23 cellular contexts compared by ENCODE assay signal in the genomic region with DNA sequence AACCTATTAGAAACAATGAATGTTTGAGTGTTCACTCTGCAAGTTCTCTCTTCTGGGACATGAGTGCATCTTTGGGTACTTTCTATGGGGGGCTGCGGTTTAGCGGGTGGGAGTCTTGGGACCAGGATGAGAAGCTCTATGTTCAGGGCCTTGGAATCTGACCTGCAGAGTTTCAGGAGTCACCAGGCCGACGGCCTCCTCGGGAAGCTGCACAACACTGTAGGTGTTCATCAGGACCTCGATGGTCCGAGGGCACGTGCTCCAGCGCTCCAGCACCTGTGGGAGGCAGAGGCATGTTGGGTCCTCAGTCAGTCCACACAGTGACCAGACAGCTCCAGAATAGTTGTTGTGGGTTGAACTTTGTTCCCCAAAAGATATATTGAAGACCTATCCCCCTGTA. TPM values are rescaled to one million over a fixed set of nuclear protein-coding genes. Genes with fewer than 3 reads are reported as not detected.
"Had no signal": no experiment of that assay in that cellular context is flagged by ENCODE, and none has a peak within 500 bp of the region (broad histone marks: within the 10 kb centered on the region; RNA-seq: fewer than 3 reads in every experiment).

No MANE protein-coding gene starts in this region.

- H3K27ac Mint-ChIP-seq: activated CD4-positive, alpha-beta T cell treated with anti-CD3 and anti-CD28 coated beads, Interleukin-2, amount 10 ng/mL, durations not matched to agents 24 days and 14 days; activated naive CD8-positive, alpha-beta T cell treated with anti-CD3 and anti-CD28 coated beads, Interleukin-2, amount 10 ng/mL, durations not matched to agents 7 days and 5 days; activated T-helper 17 cell treated with anti-CD3 and anti-CD28 coated beads, Interleukin-2, amount 50 U/mL, for 72 hours; T-helper 1 cell treated with Interleukin-12 subunit alpha and Interleukin-12 subunit beta and Interleukin-4 antibody, amounts not matched to agents 30 μg/mL and 1 μg/mL, for 36 hours; WTC11 had no signal

- H3K9me3 ChIP-seq: adrenal gland had no signal

- FAIRE-seq: RCC 7860 had no signal

- H3K36me3 ChIP-seq: adrenal gland had no signal

- ATAC-seq: activated T-helper 17 cell treated with anti-CD3 and anti-CD28 coated beads, Interleukin-2, amount 50 U/mL, for 72 hours; PC-3 had no signal

- H3K36me3 Mint-ChIP-seq: activated naive CD8-positive, alpha-beta T cell treated with anti-CD3 and anti-CD28 coated beads, Interleukin-2, amount 10 ng/mL, durations not matched to agents 7 days and 5 days; WTC11 had no signal

- H3K27ac ChIP-seq: adrenal gland had no signal

- H3K4me3 ChIP-seq: adrenal gland had no signal

- H3K4me1 ChIP-seq: adrenal gland had no signal

- H3K9me3 Mint-ChIP-seq: activated CD4-positive, alpha-beta T cell treated with anti-CD3 and anti-CD28 coated beads, Interleukin-2, amount 10 ng/mL, durations not matched to agents 24 days and 14 days; activated naive CD8-positive, alpha-beta T cell treated with anti-CD3 and anti-CD28 coated beads, Interleukin-2, amount 10 ng/mL, durations not matched to agents 7 days and 5 days; activated T-helper 17 cell treated with anti-CD3 and anti-CD28 coated beads, Interleukin-2, amount 50 U/mL, for 72 hours; T-helper 1 cell treated with Interleukin-12 subunit alpha and Interleukin-12 subunit beta and Interleukin-4 antibody, amounts not matched to agents 30 μg/mL and 1 μg/mL, for 36 hours had no signal

- H3K4me3 Mint-ChIP-seq: activated CD4-positive, alpha-beta T cell treated with anti-CD3 and anti-CD28 coated beads, Interleukin-2, amount 10 ng/mL, durations not matched to agents 24 days and 14 days; activated naive CD8-positive, alpha-beta T cell treated with anti-CD3 and anti-CD28 coated beads, Interleukin-2, amount 10 ng/mL, durations not matched to agents 7 days and 5 days; activated T-helper 17 cell treated with anti-CD3 and anti-CD28 coated beads, Interleukin-2, amount 50 U/mL, for 72 hours; T-helper 1 cell treated with Interleukin-12 subunit alpha and Interleukin-12 subunit beta and Interleukin-4 antibody, amounts not matched to agents 30 μg/mL and 1 μg/mL, for 36 hours had no signal

- DNase-seq: activated CD4-positive, alpha-beta T cell treated with anti-CD3 and anti-CD28 coated beads for 1 hour; activated CD4-positive, alpha-beta T cell treated with anti-CD3 and anti-CD28 coated beads, Interleukin-2, amount 10 ng/mL, durations not matched to agents 24 days and 14 days; activated CD4-positive, alpha-beta T cell treated with anti-CD3 and anti-CD28 coated beads, Interleukin-2, amount 50 U/mL, for 48 hours; activated naive CD4-positive, alpha-beta T cell treated with anti-CD3 and anti-CD28 coated beads, Interleukin-2, amount 50 U/mL, for 16 hours; activated naive CD8-positive, alpha-beta T cell treated with anti-CD3 and anti-CD28 coated beads, Interleukin-2, amount 10 ng/mL, durations not matched to agents 7 days and 5 days; activated T-cell treated with anti-CD3 and anti-CD28 coated beads for 4 hours; adrenal gland; anterior cingulate cortex; Karpas-422; MM.1S; NCI-H1105; NCI-H1436 treated with DMSO at 0.1 percent for 48 hours; NCI-H187; NCI-H2081; NCI-H510A treated with DMSO at 0.1 percent for 48 hours; SHP77 treated with DMSO at 0.1 percent for 48 hours had no signal

RNA-seq across cellular contexts. Expression of gene GBX1, which starts 8.9 kb away (rescaled TPM):
- total RNA-seq: activated CD4-positive, alpha-beta T cell treated with anti-CD3 and anti-CD28 coated beads, Interleukin-2, amount 10 ng/mL, durations not matched to agents 24 days and 14 days; activated naive CD8-positive, alpha-beta T cell treated with anti-CD3 and anti-CD28 coated beads, Interleukin-2, amount 10 ng/mL, durations not matched to agents 7 days and 5 days; adrenal gland; PC-3; SK-MEL-5; WTC11 had no signal
- polyA plus RNA-seq: adrenal gland had no signal

RNA-seq across cellular contexts. Expression of gene ASB10, which starts 10.6 kb away (rescaled TPM):
- total RNA-seq: activated CD4-positive, alpha-beta T cell treated with anti-CD3 and anti-CD28 coated beads, Interleukin-2, amount 10 ng/mL, durations not matched to agents 24 days and 14 days; activated naive CD8-positive, alpha-beta T cell treated with anti-CD3 and anti-CD28 coated beads, Interleukin-2, amount 10 ng/mL, durations not matched to agents 7 days and 5 days; activated T-helper 17 cell treated with anti-CD3 and anti-CD28 coated beads, Interleukin-2, amount 50 U/mL, for 72 hours; adrenal gland; PC-3; SK-MEL-5; WTC11 had no signal
- polyA plus RNA-seq: adrenal gland had no signal

RNA-seq across cellular contexts. Expression of gene H2BK1, which starts 33.9 kb away (rescaled TPM):
- total RNA-seq: activated CD4-positive, alpha-beta T cell treated with anti-CD3 and anti-CD28 coated beads, Interleukin-2, amount 10 ng/mL, durations not matched to agents 24 days and 14 days; adrenal gland; cardiac septum; PC-3; SK-MEL-5 had no signal
- polyA plus RNA-seq: adrenal gland had no signal
